8 cellular contexts compared by ENCODE assay signal in the genomic region with DNA sequence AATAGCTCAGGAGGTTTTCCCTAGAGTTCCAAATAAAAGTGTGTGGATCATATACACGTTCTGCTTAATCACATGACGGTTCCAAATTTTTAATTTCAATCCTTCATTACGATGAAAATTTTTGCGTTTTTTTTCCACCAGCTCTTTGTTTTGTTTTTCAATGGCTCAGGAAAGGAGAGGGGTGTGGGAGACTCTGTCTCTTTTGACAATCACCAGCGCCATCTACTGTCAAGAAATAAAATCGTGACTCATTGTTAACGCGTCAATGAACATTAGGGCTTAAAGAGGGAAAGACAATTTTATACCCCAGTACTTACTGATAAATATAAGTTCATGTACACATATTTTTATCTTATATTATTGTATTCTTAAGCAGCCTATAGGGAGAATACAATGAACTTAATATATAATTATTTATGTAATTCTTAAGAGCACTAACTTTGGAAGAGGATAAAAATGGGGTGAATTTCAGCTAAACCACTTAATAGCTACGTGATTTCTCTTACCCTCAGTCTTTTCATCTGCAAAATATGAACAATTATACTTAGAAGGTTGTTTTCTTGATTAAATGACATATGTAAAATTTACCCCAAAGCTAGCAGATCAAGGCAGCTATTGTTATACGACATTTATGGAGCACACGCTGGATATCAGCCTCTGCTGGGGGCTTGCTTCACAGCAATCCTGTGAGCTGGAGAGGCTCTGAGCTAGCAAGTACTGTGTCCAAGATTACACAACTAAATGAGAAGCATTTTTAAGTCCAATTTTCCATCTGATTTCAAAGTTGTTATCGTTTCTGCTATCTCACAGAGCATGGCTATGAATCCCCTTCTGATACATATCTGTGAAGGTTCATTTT. TPM values are rescaled to one million over a fixed set of nuclear protein-coding genes. Genes with fewer than 3 reads are reported as not detected.
DNase-seq lines count a peak whose midpoint lies in the region; ATAC-seq and TF ChIP-seq lines count a peak whose summit lies in the region.

No MANE protein-coding gene starts in this region.

- H3K4me1 Mint-ChIP-seq in memory B cell = peaks cover 7% of the 10 kb centered on the region

- H3K36me3 Mint-ChIP-seq in memory B cell = no peaks in the 10 kb centered on the region

- H3K27ac Mint-ChIP-seq in memory B cell = no peak overlapping the region

- ATAC-seq in Right ventricle myocardium inferior (peak; percentile 52), memory B cell (ENCODE audit: low read depth) (peak; percentile 78), HG02759 (IDR thresholded peaks at IDR 0.05; ENCODE audit: unreplicated experiment) (no peak)

- DNase-seq in Right ventricle myocardium inferior (ENCODE audit: missing footprints) (no peak), cardiac septum (ENCODE audit: low spot score) (no peak), RPMI8226 (peak; percentile 72), memory B cell (ENCODE audit: low spot score in 2 of 2) (peak in 1 of 2 donors; percentile 62), cortex of kidney (lab: John Stamatoyannopoulos, UW) (no peak)
- peak; percentile 25 for DNase-seq in effector CD4-positive, alpha-beta T cell

- H3K9me3 Mint-ChIP-seq in memory B cell = no peaks in the 10 kb centered on the region

- no peak overlapping the region for H3K4me3 Mint-ChIP-seq in memory B cell

- TF ChIP-seq CTCF in LNCAP (IDR thresholded peaks at IDR 0.05) = peak; percentile 55

- intact Hi-C loops in Right ventricle myocardium inferior (cut with DNase I) (loop anchor here (2.0 to 10.0 kb wide), 5 partner anchors 47 to 713 kb away; no protein-coding TSS in a partner anchor), cardiac septum (cut with DNase I) (loop anchor here (1.0 to 10.0 kb wide), 5 partner anchors 47 to 480 kb away; a partner anchor contains a TSS)

- H3K27me3 Mint-ChIP-seq in memory B cell = peaks cover 10% of the 10 kb centered on the region

RNA-seq across cellular contexts. Expression of a gene that starts 47.4 kb away (rescaled TPM):
- 5.8 TPM for total RNA-seq in Right ventricle myocardium inferior
- 4.8 TPM for total RNA-seq in cardiac septum

Comparison
In these comparisons a context has a peak if more than half of its experiments do, and no peak if none do; other contexts are left out.
1. DNase-seq: peak in RPMI8226 (single experiment) and effector CD4-positive, alpha-beta T cell (single experiment); none in Right ventricle myocardium inferior (single experiment), cardiac septum (single experiment) and cortex of kidney (single experiment).